ENCODE assay signal across 12 cellular contexts in the genomic region with DNA sequence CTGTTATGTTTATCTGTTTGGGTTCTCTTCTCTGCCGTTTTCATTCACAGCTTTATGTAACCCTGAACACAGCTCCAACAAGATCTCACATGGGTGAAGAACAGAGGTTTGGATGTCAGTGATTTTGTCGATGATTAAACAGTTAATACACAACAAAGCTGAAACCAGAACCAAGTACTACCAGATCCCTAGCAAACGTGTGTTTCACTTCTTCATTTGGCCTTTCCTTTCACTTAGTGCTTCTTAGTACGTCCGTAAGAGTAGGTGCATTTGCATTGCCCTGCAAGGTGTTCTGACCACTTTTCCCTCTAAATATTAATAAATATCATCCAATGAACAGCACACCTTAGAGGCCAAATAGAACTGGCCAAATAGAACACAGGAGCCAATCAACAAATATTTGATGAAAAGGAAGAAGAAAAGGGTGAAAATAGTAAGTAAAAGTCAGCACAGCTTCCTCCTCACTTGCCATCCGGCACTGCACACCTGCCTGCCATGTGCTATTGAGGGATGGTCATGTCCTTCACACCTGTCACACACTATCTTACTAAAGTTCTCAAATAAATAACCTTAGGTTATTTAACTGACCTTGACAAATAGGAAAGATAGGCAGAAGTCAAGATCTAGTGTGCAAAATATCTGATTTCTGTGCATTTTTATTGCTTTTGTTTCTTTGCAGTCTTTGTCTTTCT.
DNase-seq lines count a peak whose midpoint lies in the region; ATAC-seq and TF ChIP-seq lines count a peak whose summit lies in the region.
"Had no signal": no experiment of that assay in that cellular context is flagged by ENCODE, and none has a peak within 500 bp of the region (broad histone marks: within the 10 kb centered on the region; RNA-seq: fewer than 3 reads in every experiment).

No MANE protein-coding gene starts in this region.

- no peak overlapping the region for H3K27ac Mint-ChIP-seq in natural killer cell
- H3K27ac Mint-ChIP-seq in natural killer cell treated with Interleukin-12 subunit alpha and Interleukin-12 subunit beta and Interleukin-15 and Interleukin-18, amount 100 ng/mL, for 72 hours = no peak overlapping the region

- no peak for TF ChIP-seq CTCF in natural killer cell (IDR thresholded peaks at IDR 0.05)

- H3K9me3 Mint-ChIP-seq in natural killer cell = no peaks in the 10 kb centered on the region
- H3K9me3 Mint-ChIP-seq in natural killer cell treated with Interleukin-12 subunit alpha and Interleukin-12 subunit beta and Interleukin-15 and Interleukin-18, amount 100 ng/mL, for 72 hours = no peaks in the 10 kb centered on the region

- intact Hi-C loops in natural killer cell (cut with micrococcal nuclease) = no loop called here

- H3K27me3 Mint-ChIP-seq in natural killer cell (ENCODE audit: low read depth in 2 of 2) = no peaks in the 10 kb centered on the region
- no peaks in the 10 kb centered on the region for H3K27me3 Mint-ChIP-seq in natural killer cell treated with Interleukin-12 subunit alpha and Interleukin-12 subunit beta and Interleukin-15 and Interleukin-18, amount 100 ng/mL, for 72 hours

- no peaks in the 10 kb centered on the region for H3K4me1 Mint-ChIP-seq in natural killer cell
- H3K4me1 Mint-ChIP-seq in natural killer cell treated with Interleukin-12 subunit alpha and Interleukin-12 subunit beta and Interleukin-15 and Interleukin-18, amount 100 ng/mL, for 72 hours (ENCODE audit: low read depth in 2 of 2) = no peaks in the 10 kb centered on the region

- no peaks in the 10 kb centered on the region for H3K36me3 Mint-ChIP-seq in natural killer cell
- no peaks in the 10 kb centered on the region for H3K36me3 Mint-ChIP-seq in natural killer cell treated with Interleukin-12 subunit alpha and Interleukin-12 subunit beta and Interleukin-15 and Interleukin-18, amount 100 ng/mL, for 72 hours

- no peak overlapping the region for H3K4me3 Mint-ChIP-seq in natural killer cell
- no peak overlapping the region for H3K4me3 Mint-ChIP-seq in natural killer cell treated with Interleukin-12 subunit alpha and Interleukin-12 subunit beta and Interleukin-15 and Interleukin-18, amount 100 ng/mL, for 72 hours

- DNase-seq in natural killer cell (no peak), NCI-H446 (lab: John Stamatoyannopoulos, UW) (no peak), ureter (ENCODE audit: low spot score) (no peak)
- DNase-seq in natural killer cell treated with Interleukin-12 subunit alpha and Interleukin-12 subunit beta and Interleukin-15 and Interleukin-18, amount 100 ng/mL, for 72 hours (ENCODE audit: low spot score) = no peak
- DNase-seq: DMS79 treated with DMSO at 0.1 percent for 48 hours, esophagus squamous epithelium, ovary, T1000 had no signal

- peak; percentile 99 for ATAC-seq in GM18517 (IDR thresholded peaks at IDR 0.05; ENCODE audit: unreplicated experiment)
- ATAC-seq in GM21367 (IDR thresholded peaks at IDR 0.05; ENCODE audit: unreplicated experiment) = peak; percentile 91
- ATAC-seq in HG02943 (IDR thresholded peaks at IDR 0.05; ENCODE audit: low read depth, unreplicated experiment) = peak; percentile 96
- peak; percentile 83 for ATAC-seq in HG03558 (IDR thresholded peaks at IDR 0.05; ENCODE audit: extremely low read depth, unreplicated experiment)
- no peak for ATAC-seq in natural killer cell
- no peak for ATAC-seq in natural killer cell treated with Interleukin-12 subunit alpha and Interleukin-12 subunit beta and Interleukin-15 and Interleukin-18, amount 100 ng/mL, for 72 hours

Comparison
In these comparisons a context has a peak if more than half of its experiments do, and no peak if none do; other contexts are left out.
1. ATAC-seq: peak in GM18517 (single experiment), GM21367 (single experiment), HG02943 (single experiment) and HG03558 (single experiment); none in natural killer cell (0 of 3) and natural killer cell treated with Interleukin-12 subunit alpha and Interleukin-12 subunit beta and Interleukin-15 and Interleukin-18, amount 100 ng/mL, for 72 hours (0 of 2).